ENCODE assay signal across 14 cellular contexts in genomic region chr18:79911009-79911870, GRCh38. TPM values are rescaled to one million over a fixed set of nuclear protein-coding genes. Genes with fewer than 3 reads are reported as not detected.
DNase-seq lines count a peak whose midpoint lies in the region; ATAC-seq and TF ChIP-seq lines count a peak whose summit lies in the region.
"Had no signal": no experiment of that assay in that cellular context is flagged by ENCODE, and none has a peak within 500 bp of the region (broad histone marks: within the 10 kb centered on the region; RNA-seq: fewer than 3 reads in every experiment).

No MANE protein-coding gene starts in this region.

- in situ Hi-C loops in IMR-90 (cut with MboI; ENCODE audit: low sequenced_read_pairs): no loop called here

- H4K5ac ChIP-seq in IMR-90 (ENCODE audit: low read depth, low read length): no peak overlapping the region

- no peak overlapping the region for H2AK9ac ChIP-seq in IMR-90 (replicated peaks; ENCODE audit: low read depth, low read length, poor library complexity)

- 78% methylated on average over 10 of the region's 28 CpGs; no CpG with 5 or more reads in 1 of the 2 experiments for WGBS in IMR-90 (ENCODE audit: extremely low coverage in 2 of 2, insufficient read length in 1 of 2), 2 experiments
- WGBS in ectodermal cell, 2 experiments: 27% methylated on average over 27 to 28 of the region's 28 CpGs
- 89 to 93% methylated on average over 28 of the region's 28 CpGs for WGBS in lung, 2 donors
- WGBS in spleen, 5 donors: 82 to 92% (median 87%) methylated on average over 7 to 28 of the region's 28 CpGs
- WGBS in sigmoid colon, 2 donors: 91 to 92% methylated on average over 28 of the region's 28 CpGs

- H2BK120ac ChIP-seq in IMR-90 (ENCODE audit: low read depth, low read length): no peak overlapping the region

- peaks cover 15 to 28% of the 10 kb centered on the region in 2 experiments for H3K79me1 ChIP-seq in IMR-90 (ENCODE audit: low read depth in 1 of 2, low read length in 2 of 2)

- no peak overlapping the region for H2BK20ac ChIP-seq in IMR-90 (ENCODE audit: low read depth, low read length)

- ATAC-seq in IMR-90 (ENCODE audit: low read depth): no peak
- ATAC-seq in lung (ENCODE audit: insufficient read depth, low FRiP score): no peak
- ATAC-seq: activated CD4-positive, alpha-beta T cell treated with anti-CD3 and anti-CD28 coated beads for 36 hours; activated T-cell treated with anti-CD3 and anti-CD28 coated beads, Interleukin-2, amount 50 U/mL, for 72 hours had no signal

- no peaks in the 10 kb centered on the region for H3K27me3 ChIP-seq in IMR-90 (ENCODE audit: control insufficient read depth, insufficient read depth, low read length)
- no peaks in the 10 kb centered on the region for H3K27me3 ChIP-seq in ectodermal cell (ENCODE audit: control insufficient read depth, insufficient read depth, low read length, poor library complexity, severe bottlenecking)
- H3K27me3 ChIP-seq in lung (ENCODE audit: control insufficient read depth, insufficient read depth): no peaks in the 10 kb centered on the region
- no peaks in the 10 kb centered on the region for H3K27me3 ChIP-seq in spleen (replicated peaks in 1 of 7)
- no peaks in the 10 kb centered on the region for H3K27me3 ChIP-seq in sigmoid colon
- H3K27me3 ChIP-seq: adrenal gland had no signal

- H3K9me3 ChIP-seq in IMR-90 (ENCODE audit: control insufficient read depth, insufficient read depth, low read length) (peaks cover 3% of the 10 kb centered on the region; the same call in 1 of the 2 replicates), ectodermal cell (ENCODE audit: control insufficient read depth, low read length) (no peaks in the 10 kb centered on the region), lung (ENCODE audit: control insufficient read depth in 2 of 2, insufficient read depth in 1 of 2, low read length in 1 of 2) (no peaks in the 10 kb centered on the region), spleen (no peaks in the 10 kb centered on the region), sigmoid colon (no peaks in the 10 kb centered on the region)
- H3K9me3 ChIP-seq: adrenal gland had no signal

- H3K4me2 ChIP-seq in IMR-90 (ENCODE audit: low read depth, low read length): no peak overlapping the region

- H3K18ac ChIP-seq in IMR-90 (ENCODE audit: low read depth, low read length): no peak overlapping the region

- TF ChIP-seq EP300 in sigmoid colon (IDR thresholded peaks at IDR 0.05): no peak

- H4K8ac ChIP-seq in IMR-90 (ENCODE audit: low read depth in 2 of 2, low read length in 2 of 2): no peak overlapping the region

- POLR2A ChIA-PET in IMR-90 (lab: Charles Lee; ENCODE audit: unreplicated experiment): no interaction called here

- no peak overlapping the region for H3K4ac ChIP-seq in IMR-90 (ENCODE audit: low read depth, low read length)

- 0 out of 2 replicates have a peak, but pooled peaks cover 4% of the 10 kb centered on the region for H3K9me1 ChIP-seq in IMR-90 (ENCODE audit: insufficient read depth, low read length)

- no peak overlapping the region for H3K56ac ChIP-seq in IMR-90 (ENCODE audit: extremely low read depth, insufficient read depth, low read length)

- peaks cover 11% of the 10 kb centered on the region for H4K20me1 ChIP-seq in IMR-90 (ENCODE audit: insufficient read depth, low read length)

- no TSS peak for BruUV-seq in IMR-90 (replicated peaks; lab: Mats Ljungman, UMichigan)

- TF ChIP-seq CTCF in IMR-90 (conservative IDR thresholded peaks at IDR 0.05; ENCODE audit: low read depth, low read length): no peak
- no peak for TF ChIP-seq CTCF in lung (IDR thresholded peaks at IDR 0.05; ENCODE audit: control extremely low read depth, extremely low read depth)
- TF ChIP-seq CTCF in spleen (IDR thresholded peaks at IDR 0.05 in 8 of 11, conservative IDR thresholded peaks at IDR 0.05 in 3 of 11): no peak
- TF ChIP-seq CTCF in sigmoid colon (IDR thresholded peaks at IDR 0.05): no peak

- no peak overlapping the region for H2AK5ac ChIP-seq in IMR-90 (ENCODE audit: low read depth, low read length)

- no peak overlapping the region for H3K14ac ChIP-seq in IMR-90 (replicated peaks; ENCODE audit: low read depth, low read length)

- H2AFZ ChIP-seq in IMR-90 (replicated peaks; ENCODE audit: low read length, poor library complexity): peak overlapping the region; percentile 41

- dilution Hi-C loops in IMR-90 (cut with HindIII; ENCODE audit: low sequenced_read_pairs, unreplicated experiment): no loop called here

- CTCF ChIA-PET in IMR-90 (lab: Yijun Ruan, JAX): no interaction called here

- no peak overlapping the region for H3K27ac ChIP-seq in IMR-90 (ENCODE audit: insufficient read depth, low read length)
- H3K27ac ChIP-seq in ectodermal cell (ENCODE audit: insufficient read depth, low read depth, low read length, poor library complexity, severe bottlenecking): no peak overlapping the region
- no peak overlapping the region for H3K27ac ChIP-seq in lung (ENCODE audit: low read depth in 1 of 2, low read length in 1 of 2)
- peak overlapping the region in 3 of 8 donors; percentile 62 to 71 (median 69) for H3K27ac ChIP-seq in spleen
- no peak overlapping the region for H3K27ac ChIP-seq in sigmoid colon
- H3K27ac ChIP-seq: adrenal gland, RWPE1 had no signal

- no peak overlapping the region for H2BK15ac ChIP-seq in IMR-90 (ENCODE audit: low read depth, low read length)

- H3K4me3 ChIP-seq in IMR-90 (ENCODE audit: insufficient read depth, low read depth, low read length): no peak overlapping the region
- peak overlapping the region; percentile 22 for H3K4me3 ChIP-seq in ectodermal cell (ENCODE audit: insufficient read depth, low read depth, low read length)
- no peak overlapping the region for H3K4me3 ChIP-seq in lung
- no peak overlapping the region for H3K4me3 ChIP-seq in spleen
- H3K4me3 ChIP-seq in sigmoid colon: no peak overlapping the region
- H3K4me3 ChIP-seq: adrenal gland had no signal

- TF ChIP-seq POLR2A in IMR-90 (IDR thresholded peaks at IDR 0.05; ENCODE audit: low read depth, low read length) (no peak), spleen (IDR thresholded peaks at IDR 0.05) (no peak), sigmoid colon (IDR thresholded peaks at IDR 0.05) (no peak)

- no peak overlapping the region for H3K23ac ChIP-seq in IMR-90 (ENCODE audit: low read depth, low read length)

- H3K36me3 ChIP-seq in IMR-90 (ENCODE audit: control insufficient read depth, insufficient read depth, low read length) (peaks cover 37% of the 10 kb centered on the region), ectodermal cell (ENCODE audit: control insufficient read depth, insufficient read depth, low read length) (no peaks in the 10 kb centered on the region), lung (ENCODE audit: control insufficient read depth in 2 of 2, insufficient read depth in 2 of 2, low read length in 2 of 2) (peaks cover 0 to 36% of the 10 kb centered on the region in 2 donors), spleen (peaks cover 0 to 74% (median 9%) of the 10 kb centered on the region in 6 donors), sigmoid colon (peaks cover 0 to 38% (median 2%) of the 10 kb centered on the region in 4 donors)

- no peak for DNase-seq in IMR-90
- DNase-seq in lung (ENCODE audit: low spot score): peak; percentile 27
- peak; percentile 65 for DNase-seq in spleen
- no peak for DNase-seq in activated T-cell treated with anti-CD3 and anti-CD28 coated beads for 4 hours
- DNase-seq in sigmoid colon: no peak
- no peak for DNase-seq in EL
- DNase-seq in activated naive CD4-positive, alpha-beta T cell treated with Interleukin-2 at 50 U/mL for 16 hours: no peak
- DNase-seq: activated CD4-positive, alpha-beta T cell treated with anti-CD3 and anti-CD28 coated beads for 36 hours; activated T-cell treated with anti-CD3 and anti-CD28 coated beads, Interleukin-2, amount 50 U/mL, for 72 hours; NCI-H187; occipital lobe had no signal

- no peak overlapping the region for H3K9ac ChIP-seq in IMR-90 (ENCODE audit: low read depth, low read length)

- H2BK5ac ChIP-seq in IMR-90 (ENCODE audit: low read depth, low read length, poor library complexity, severe bottlenecking): no peak overlapping the region

- no peak for TF ChIP-seq RAD21 in IMR-90 (IDR thresholded peaks at IDR 0.05; ENCODE audit: low read length)

- intact Hi-C loops in IMR-90 (cut with micrococcal nuclease) (no loop called here), spleen (cut with DNase I; ENCODE audit: low total_unique reads) (no loop called here), sigmoid colon (cut with DNase I) (no loop called here)

- H4K91ac ChIP-seq in IMR-90 (ENCODE audit: insufficient read depth, low read depth, low read length): no peak overlapping the region

- H3K4me1 ChIP-seq in IMR-90 (ENCODE audit: control insufficient read depth, insufficient read depth, low read length) (no peaks in the 10 kb centered on the region), ectodermal cell (ENCODE audit: control insufficient read depth, insufficient read depth, low read length) (peaks cover 14% of the 10 kb centered on the region), lung (ENCODE audit: control insufficient read depth in 2 of 2, insufficient read depth in 2 of 2, low read length in 2 of 2) (no peaks in the 10 kb centered on the region), spleen (peaks cover 0 to 30% (median 7%) of the 10 kb centered on the region in 6 donors), sigmoid colon (no peaks in the 10 kb centered on the region)
- H3K4me1 ChIP-seq: adrenal gland had no signal

RNA-seq across cellular contexts. Expression of gene SLC66A2, which starts 40.2 kb away (rescaled TPM):
- total RNA-seq in IMR-90 (2012; rRNA removed) (16.9 and 17.6 TPM in 2 replicates), lung (10 to 100 TPM; 26.5 to 69.8 TPM), spleen (10 to 100 TPM; 40.9 to 61.9 (median 51.1) TPM), sigmoid colon (10 to 100 TPM; 27.3 to 33.2 (median 32.0) TPM)
- polyA plus RNA-seq in IMR-90 (2012; rRNA removed) (23.5 and 29.6 TPM in 2 replicates), lung (10 to 100 TPM; 54.9 to 71.8 TPM), spleen (10 to 100 TPM; 28.7 to 53.9 (median 33.4) TPM), sigmoid colon (10 to 100 TPM; 36.0 to 59.4 (median 49.2) TPM)
- polyA plus RNA-seq in IMR-90 (2012; cell fraction: cytosol; rRNA removed): 25.1 and 42.3 TPM in 2 replicates
- 24.9 and 57.8 TPM in 2 replicates for polyA plus RNA-seq in IMR-90 (2012; cell fraction: nucleus; rRNA removed; ENCODE audit: low replicate concordance)
- 22.7 TPM for polyA plus RNA-seq in ectodermal cell (2013, experiment 1 of 4)
- polyA plus RNA-seq in ectodermal cell (2013, experiment 2 of 4): 20.9 TPM
- polyA plus RNA-seq in ectodermal cell (2013, experiment 3 of 4): 16.2 TPM
- 17.0 TPM for polyA plus RNA-seq in ectodermal cell (2013, experiment 4 of 4)

RNA-seq across cellular contexts. Expression of gene HSBP1L1, which starts 53.2 kb away (rescaled TPM):
- total RNA-seq in IMR-90 (2012; rRNA removed) (7.8 and 8.6 TPM in 2 replicates), lung (10 to 100 TPM; 30.6 to 37.9 TPM), spleen (10 to 100 TPM; 10.3 to 36.4 (median 20.1) TPM), sigmoid colon (10 to 100 TPM; 15.8 to 21.0 (median 19.3) TPM)
- polyA plus RNA-seq in IMR-90 (2012; rRNA removed) (14.9 and 18.0 TPM in 2 replicates), lung (10 to 100 TPM; 23.2 to 80.9 TPM), spleen (10 to 100 TPM; 10.0 to 21.5 (median 15.8) TPM), sigmoid colon (10 to 100 TPM; 37.9 to 86.5 (median 51.1) TPM)
- 18.1 and 26.9 TPM in 2 replicates for polyA plus RNA-seq in IMR-90 (2012; cell fraction: cytosol; rRNA removed)
- polyA plus RNA-seq in IMR-90 (2012; cell fraction: nucleus; rRNA removed; ENCODE audit: low replicate concordance): 22.4 and 64.4 TPM in 2 replicates
- 1.3 TPM for polyA plus RNA-seq in ectodermal cell (2013, experiment 1 of 4)
- 1.8 TPM for polyA plus RNA-seq in ectodermal cell (2013, experiment 2 of 4)
- 2.9 TPM for polyA plus RNA-seq in ectodermal cell (2013, experiment 3 of 4)
- polyA plus RNA-seq in ectodermal cell (2013, experiment 4 of 4): 3.6 TPM

Comparison
In these comparisons a context has a peak if more than half of its experiments do, and no peak if none do; other contexts are left out.
1. DNase-seq: peak in lung (single experiment) and spleen (single experiment); none in IMR-90 (single experiment), activated T-cell treated with anti-CD3 and anti-CD28 coated beads for 4 hours (single experiment), sigmoid colon (single experiment), EL (single experiment) and activated naive CD4-positive, alpha-beta T cell treated with Interleukin-2 at 50 U/mL for 16 hours (single experiment).